In the genomic region with DNA sequence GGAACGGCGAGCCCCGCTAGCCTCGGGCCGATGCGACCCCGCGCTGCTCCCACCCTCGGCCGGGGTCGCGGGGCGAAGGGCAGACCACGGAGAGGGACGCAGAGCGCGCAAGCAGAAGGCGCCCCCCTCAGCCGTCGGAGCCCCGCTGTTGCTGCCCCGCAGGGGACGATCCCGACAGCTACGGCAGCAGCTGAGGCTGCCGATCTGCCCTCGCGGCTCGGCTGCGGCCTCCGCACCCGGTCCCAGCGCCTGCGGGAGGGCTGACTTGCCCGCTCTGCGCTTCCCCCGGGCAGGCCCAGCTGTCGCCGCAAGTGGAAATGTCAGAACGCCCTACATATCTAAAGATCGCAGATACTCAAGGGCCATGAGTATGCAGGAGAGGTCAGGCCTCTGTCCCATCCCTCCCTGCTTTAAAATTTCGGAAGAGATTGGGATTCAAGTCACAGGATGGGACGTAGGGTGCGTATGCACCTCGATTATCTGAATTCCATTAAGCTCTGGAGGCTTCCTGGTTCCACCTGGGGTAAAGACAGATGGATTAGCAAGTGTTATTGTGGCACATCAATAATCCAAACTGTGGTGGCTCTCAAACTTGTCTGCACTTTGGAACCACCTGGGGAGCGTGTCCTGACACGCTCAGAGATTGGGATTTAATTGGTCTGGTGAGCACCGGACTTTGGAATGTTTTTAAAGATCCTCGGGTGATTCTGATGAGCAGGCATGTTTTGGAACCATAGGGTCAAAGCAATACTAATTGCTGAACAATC, we compare ENCODE assay signal across 8 cellular contexts. TPM values are rescaled to one million over a fixed set of nuclear protein-coding genes. Genes with fewer than 3 reads are reported as not detected.
DNase-seq lines count a peak whose midpoint lies in the region; ATAC-seq, FAIRE-seq and TF ChIP-seq lines count a peak whose summit lies in the region.

TSS of gene CRPPA (minus strand) at position 206 of the 767 bp plus-strand sequence. CDS start 216 bp downstream, outside the sequence.

- H3K9me1 ChIP-seq in endothelial cell of umbilical vein (replicated peaks; ENCODE audit: control insufficient read depth, extremely low read depth, insufficient read depth, low read length), result no peaks in the 10 kb centered on the region

- H2AFZ ChIP-seq in endothelial cell of umbilical vein (ENCODE audit: low read depth, low read length), result peak within 1 kb of the TSS; percentile 92

- peak; percentile 10 for TF ChIP-seq POLR2A in endothelial cell of umbilical vein (IDR thresholded peaks at IDR 0.05; ENCODE audit: low read depth, low read length)

- TF ChIP-seq CTCF in endothelial cell of umbilical vein (IDR thresholded peaks at IDR 0.05; ENCODE audit: extremely low read depth in 1 of 2, insufficient read depth in 1 of 2, low read depth in 1 of 2, low read length in 2 of 2), result no peak

- ATAC-seq in GM18508 (IDR thresholded peaks at IDR 0.05; ENCODE audit: insufficient read depth, unreplicated experiment) (peak; percentile 9), HG02642 (IDR thresholded peaks at IDR 0.05; ENCODE audit: poor library complexity, unreplicated experiment) (peak; percentile 48)

- peak within 1 kb of the TSS; percentile 93 for H3K9ac ChIP-seq in endothelial cell of umbilical vein (replicated peaks; ENCODE audit: extremely low read depth, insufficient read depth, low read length)

- no peaks in the 10 kb centered on the region for H3K9me3 Mint-ChIP-seq in stimulated activated naive CD8-positive, alpha-beta T cell treated with anti-CD3 and anti-CD28 coated beads, Interleukin-15, Interleukin-2, amounts not matched to agents 100 ng/mL and 50 ng/mL, for 24 hours

- no peaks in the 10 kb centered on the region for H3K79me2 ChIP-seq in endothelial cell of umbilical vein (ENCODE audit: control insufficient read depth, insufficient read depth, low read length)

- no TSS peak for BruUV-seq in endothelial cell of umbilical vein (replicated peaks; lab: Mats Ljungman, UMichigan)

- peak; percentile 49 for DNase-seq in NCI-H1105 treated with DMSO at 0.1 percent for 48 hours (lab: John Stamatoyannopoulos, UW)
- peak; percentile 83 for DNase-seq in activated CD8-positive, alpha-beta memory T cell treated with anti-CD3 and anti-CD28 coated beads for 24 hours
- peak; percentile 56 for DNase-seq in endothelial cell of umbilical vein (ENCODE audit: low read depth, low spot score)
- no peak for DNase-seq in NCI-H226

- peak within 1 kb of the TSS; percentile 81 for H3K4me3 Mint-ChIP-seq in stimulated activated naive CD8-positive, alpha-beta T cell treated with anti-CD3 and anti-CD28 coated beads, Interleukin-15, Interleukin-2, amounts not matched to agents 100 ng/mL and 50 ng/mL, for 24 hours

- H4K20me1 ChIP-seq in endothelial cell of umbilical vein (replicated peaks; ENCODE audit: control insufficient read depth, extremely low read depth, insufficient read depth, low read length), result no peaks in the 10 kb centered on the region

- peaks cover 5% of the 10 kb centered on the region for H3K36me3 Mint-ChIP-seq in stimulated activated naive CD8-positive, alpha-beta T cell treated with anti-CD3 and anti-CD28 coated beads, Interleukin-15, Interleukin-2, amounts not matched to agents 100 ng/mL and 50 ng/mL, for 24 hours (ENCODE audit: low read depth)

- peak within 1 kb of the TSS; percentile 88 for H3K4me2 ChIP-seq in endothelial cell of umbilical vein (ENCODE audit: insufficient read depth, low read length)

- H3K9me3 ChIP-seq in endothelial cell of umbilical vein (replicated peaks; ENCODE audit: control insufficient read depth, insufficient read depth, low read length), result no peaks in the 10 kb centered on the region
- no peaks in the 10 kb centered on the region for H3K9me3 ChIP-seq in mononuclear cell (ENCODE audit: low read depth, low read length)

- peaks cover 13% of the 10 kb centered on the region for H3K4me1 ChIP-seq in endothelial cell of umbilical vein (ENCODE audit: control insufficient read depth, extremely low read depth, insufficient read depth, low read length)
- peaks cover 28% of the 10 kb centered on the region for H3K4me1 ChIP-seq in mononuclear cell (ENCODE audit: insufficient read depth, low read length)

- intact Hi-C loops in endothelial cell of umbilical vein (cut with micrococcal nuclease), result loop anchor here (5.0 to 10.0 kb wide), 3 partner anchors 294 to 737 kb away; partner anchors contain the start of gene MEOX2

- peak within 1 kb of the TSS; percentile 87 for H3K27ac Mint-ChIP-seq in stimulated activated naive CD8-positive, alpha-beta T cell treated with anti-CD3 and anti-CD28 coated beads, Interleukin-15, Interleukin-2, amounts not matched to agents 100 ng/mL and 50 ng/mL, for 24 hours

- dilution Hi-C loops in endothelial cell of umbilical vein (cut with MboI; ENCODE audit: extremely low pct_ligation_motif_present, low sequenced_read_pairs), result no loop called here

- CTCF ChIA-PET in endothelial cell of umbilical vein (lab: Charles Lee), result interaction anchor here (0.6 to 2.7 kb wide), 10 partner anchors 8 to 728 kb away, joined by 3 to 15 read pairs (median 4); no protein-coding TSS in a partner anchor

- peak within 1 kb of the TSS; percentile 50 to 66 (median 54) for H3K4me3 ChIP-seq in endothelial cell of umbilical vein (replicated peaks in 1 of 3; ENCODE audit: insufficient read depth in 1 of 3, low read depth in 1 of 3, low read length in 3 of 3)
- peak within 1 kb of the TSS; percentile 54 for H3K4me3 ChIP-seq in mononuclear cell (ENCODE audit: low read length)

- FAIRE-seq in endothelial cell of umbilical vein (lab: Jason Lieb, UNC), result peak; percentile 37

- H3K27me3 Mint-ChIP-seq in stimulated activated naive CD8-positive, alpha-beta T cell treated with anti-CD3 and anti-CD28 coated beads, Interleukin-15, Interleukin-2, amounts not matched to agents 100 ng/mL and 50 ng/mL, for 24 hours, result peaks cover 18% of the 10 kb centered on the region

- POLR2A ChIA-PET in endothelial cell of umbilical vein (lab: Charles Lee), result interaction anchor here (1.1 kb wide), 1 partner anchor 323 kb away, joined by 5 read pairs; no protein-coding TSS in a partner anchor

- no peaks in the 10 kb centered on the region for H3K36me3 ChIP-seq in endothelial cell of umbilical vein (ENCODE audit: control insufficient read depth in 2 of 2, extremely low read depth in 1 of 2, insufficient read depth in 2 of 2, low read length in 2 of 2)

- peaks cover 20% of the 10 kb centered on the region for H3K4me1 Mint-ChIP-seq in stimulated activated naive CD8-positive, alpha-beta T cell treated with anti-CD3 and anti-CD28 coated beads, Interleukin-15, Interleukin-2, amounts not matched to agents 100 ng/mL and 50 ng/mL, for 24 hours (ENCODE audit: low read depth)

- peak within 1 kb of the TSS; percentile 82 for H3K27ac ChIP-seq in endothelial cell of umbilical vein (ENCODE audit: insufficient read depth, low read depth, low read length)

- no peaks in the 10 kb centered on the region for H3K27me3 ChIP-seq in endothelial cell of umbilical vein (ENCODE audit: control insufficient read depth in 2 of 2, insufficient read depth in 2 of 2, low read length in 2 of 2)
- H3K27me3 ChIP-seq in mononuclear cell (ENCODE audit: insufficient read depth, low read length), result no peaks in the 10 kb centered on the region

TF ChIP-seq in endothelial cell of umbilical vein, 7 proteins besides CTCF, POLR2A, EP300 and RAD21:
- TF ChIP-seq, protein P1, sequence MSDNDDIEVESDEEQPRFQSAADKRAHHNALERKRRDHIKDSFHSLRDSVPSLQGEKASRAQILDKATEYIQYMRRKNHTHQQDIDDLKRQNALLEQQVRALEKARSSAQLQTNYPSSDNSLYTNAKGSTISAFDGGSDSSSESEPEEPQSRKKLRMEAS (IDR thresholded peaks at IDR 0.05; ENCODE audit: insufficient read depth, insufficient read length), result no peak
- TF ChIP-seq GATA2 (IDR thresholded peaks at IDR 0.05; ENCODE audit: insufficient read depth, insufficient read length, low read depth, low read length) (no peak), EZH2 (IDR thresholded peaks at IDR 0.05; ENCODE audit: borderline replicate concordance, low read depth, low read length, severe bottlenecking) (no peak), MYC (IDR thresholded peaks at IDR 0.05; ENCODE audit: low read depth, low read length) (no peak), POLR2AphosphoS5 (IDR thresholded peaks at IDR 0.05; ENCODE audit: insufficient read depth, low read depth, low read length) (no peak), FOS (IDR thresholded peaks at IDR 0.05; ENCODE audit: borderline replicate concordance, insufficient read depth, low read length) (no peak), JUN (IDR thresholded peaks at IDR 0.05; ENCODE audit: borderline replicate concordance, insufficient read depth, insufficient read length, low read depth) (no peak)
TF ChIP-seq in endothelial cell of umbilical vein: peak in this region for 0.

RNA-seq across cellular contexts. Expression of gene CRPPA, which starts in this region (rescaled TPM):
- 2.9 and 3.5 TPM in 2 replicates for total RNA-seq in endothelial cell of umbilical vein
- 0.58 and 0.64 TPM in 2 replicates for polyA plus RNA-seq in endothelial cell of umbilical vein
- polyA plus RNA-seq in endothelial cell of umbilical vein (2011; cell fraction: cytosol; rRNA removed), result 0.65 and 0.81 TPM in 2 replicates
- polyA plus RNA-seq in endothelial cell of umbilical vein (2011; cell fraction: nucleus; rRNA removed), result 1.6 and 2.1 TPM in 2 replicates
- 0.61 and 1.4 TPM in 2 replicates for polyA plus RNA-seq in endothelial cell of umbilical vein (2012)
- polyA minus RNA-seq in endothelial cell of umbilical vein, result 2.2 TPM in 2 replicates
- polyA minus RNA-seq in endothelial cell of umbilical vein (2011; cell fraction: cytosol; rRNA and poly(A)+ RNA removed), result not detected
- polyA minus RNA-seq in endothelial cell of umbilical vein (2011; cell fraction: nucleus; rRNA and poly(A)+ RNA removed), result 11.1 and 12.8 TPM in 2 replicates
- 0.63 TPM for total RNA-seq in mononuclear cell
